ENCODE assay signal across 8 cellular contexts in the genomic region with DNA sequence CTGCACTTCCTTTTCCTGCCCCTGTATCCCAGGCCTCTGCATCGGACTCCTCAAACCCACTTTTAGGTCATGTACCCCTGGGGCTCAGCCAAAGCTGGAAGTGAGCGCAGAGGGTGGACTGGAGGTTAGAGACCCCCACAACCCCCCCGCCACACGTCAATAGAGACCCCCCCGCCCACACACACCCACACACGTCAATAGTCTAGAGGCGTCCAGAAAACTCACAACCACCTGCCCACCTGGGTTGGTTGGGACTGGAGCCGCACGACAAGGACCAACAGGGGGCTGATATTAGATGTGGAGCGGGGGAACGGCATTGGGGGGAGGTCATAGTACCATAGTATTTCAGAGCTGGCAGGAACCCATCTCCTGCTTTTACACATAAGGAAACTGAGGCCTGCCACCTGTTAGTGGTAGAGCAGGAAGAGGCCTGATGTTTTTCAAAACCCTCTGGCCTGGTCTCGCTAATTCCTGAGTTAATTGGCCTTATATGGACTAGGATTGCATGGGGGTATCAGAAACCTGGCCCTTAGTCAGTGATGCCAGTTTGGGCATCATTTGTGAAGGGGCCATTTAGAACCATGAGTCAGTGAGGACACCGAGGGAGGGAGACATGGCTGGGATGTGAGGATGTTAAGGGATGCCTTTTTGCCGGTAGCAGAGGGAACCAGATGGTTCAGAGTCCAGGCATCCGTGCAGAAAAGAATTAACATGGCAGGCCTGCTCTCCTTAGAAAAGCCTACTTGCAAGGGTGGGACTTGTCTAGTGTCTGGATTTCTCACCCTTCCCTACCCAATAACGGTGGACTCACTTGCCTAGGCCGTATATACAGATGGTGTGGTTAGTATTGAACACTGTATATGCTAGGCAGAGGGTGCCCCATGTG. TPM values are rescaled to one million over a fixed set of nuclear protein-coding genes. Genes with fewer than 3 reads are reported as not detected.
DNase-seq lines count a peak whose midpoint lies in the region; ATAC-seq and TF ChIP-seq lines count a peak whose summit lies in the region.

No MANE protein-coding gene starts in this region.

- H3K27ac Mint-ChIP-seq in IgD-negative memory B cell: peak overlapping the region in 1 of 3 donors; percentile 4
- H3K27ac Mint-ChIP-seq in naive B cell: peak overlapping the region in 5 of 6 donors; percentile 24 to 78 (median 54)

- DNase-seq in AG10803 (ENCODE audit: low read depth) (no peak), caudate nucleus (lab: John Stamatoyannopoulos, UW) (peak in 11 of 61 donors; percentile 10 to 61 (median 30)), naive B cell (no peak), GM13976 (ENCODE audit: low spot score) (no peak), ureter (ENCODE audit: low spot score) (no peak)
- no peak for DNase-seq in activated effector memory CD4-positive, alpha-beta T cell treated with anti-CD3 and anti-CD28 coated beads, Interleukin-2, amount 50 U/mL, for 16 hours
- DNase-seq in stimulated activated CD4-positive, alpha-beta T cell treated with anti-CD3 and anti-CD28 coated beads, Interleukin-2, amount 100 ng/mL, for 24 hours: no peak

- H3K27me3 Mint-ChIP-seq in IgD-negative memory B cell: no peaks in the 10 kb centered on the region
- no peaks in the 10 kb centered on the region for H3K27me3 Mint-ChIP-seq in naive B cell

- H3K4me1 Mint-ChIP-seq in IgD-negative memory B cell (peaks cover 9 to 17% (median 12%) of the 10 kb centered on the region in 3 donors), naive B cell (peaks cover 17 to 31% (median 24%) of the 10 kb centered on the region in 3 donors)

- ATAC-seq in naive B cell (ENCODE audit: low read depth in 2 of 2): no peak

- in situ Hi-C loops in GM13976 (cut with MboI; ENCODE audit: low sequenced_read_pairs, unreplicated experiment): no loop called here

- peak overlapping the region; percentile 78 for H3K4me3 ChIP-seq in AG10803 (ENCODE audit: low read length)

- H3K9me3 Mint-ChIP-seq in IgD-negative memory B cell (no peaks in the 10 kb centered on the region), naive B cell (no peaks in the 10 kb centered on the region)

- TF ChIP-seq CTCF in AG10803 (conservative IDR thresholded peaks at IDR 0.05; ENCODE audit: low read length) (no peak), GM13976 (IDR thresholded peaks at IDR 0.05; ENCODE audit: borderline replicate concordance, control extremely low read depth, extremely low read depth, insufficient read depth, missing control alignments) (no peak)

- H3K27ac ChIP-seq in caudate nucleus (ENCODE audit: low read depth, low read length): peak overlapping the region; percentile 88

- H3K36me3 Mint-ChIP-seq in IgD-negative memory B cell (peaks cover 3% of the 10 kb centered on the region), naive B cell (no peaks in the 10 kb centered on the region)

- H3K4me3 Mint-ChIP-seq in IgD-negative memory B cell: peak overlapping the region; percentile 78 to 90 (median 84)
- peak overlapping the region; percentile 71 to 89 (median 81) for H3K4me3 Mint-ChIP-seq in naive B cell

RNA-seq across cellular contexts. Expression of gene NENF, which starts 1.1 kb away (rescaled TPM):
- polyA plus RNA-seq in IgD-negative memory B cell (35.7 TPM), naive B cell (ENCODE audit: low read depth in 6 of 6) (10 to 100 TPM; 31.7 to 93.4 (median 64.3) TPM)
- total RNA-seq in ureter: 55.7 TPM

RNA-seq across cellular contexts. Expression of gene PACC1, which starts 19.1 kb away (rescaled TPM):
- polyA plus RNA-seq in IgD-negative memory B cell: 14.7 TPM
- polyA plus RNA-seq in naive B cell (ENCODE audit: low read depth in 6 of 6): 10 to 100 TPM; 14.1 to 20.8 (median 18.7) TPM
- 4.5 TPM for total RNA-seq in ureter
